In the genomic region with DNA sequence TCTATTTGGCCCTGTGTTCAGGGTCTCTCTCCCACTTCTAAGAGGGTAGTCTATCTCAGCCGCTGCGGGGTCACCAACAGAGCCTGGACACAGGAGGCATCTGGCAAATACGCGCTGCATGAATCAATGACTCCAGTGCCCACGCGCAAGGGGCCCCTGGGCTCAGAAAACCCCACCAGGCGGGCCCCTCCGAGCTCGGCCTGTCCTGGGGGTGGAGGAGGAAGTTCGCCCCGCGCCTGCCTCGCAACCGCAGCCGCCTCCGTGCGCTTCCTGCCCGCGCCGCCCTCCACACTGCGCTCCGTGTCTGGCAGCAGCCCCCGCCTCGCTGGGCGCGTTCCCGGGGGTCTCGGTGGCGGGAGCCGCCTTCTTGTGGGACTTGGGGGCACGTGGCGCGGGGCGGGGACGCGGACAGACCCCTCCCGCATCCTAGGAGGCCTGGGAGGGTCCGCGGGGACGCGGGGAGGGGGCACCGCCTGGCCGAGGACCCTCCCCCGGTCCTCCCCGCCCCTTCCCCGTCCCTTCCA, we compare ENCODE assay signal across 8 cellular contexts. TPM values are rescaled to one million over a fixed set of nuclear protein-coding genes. Genes with fewer than 3 reads are reported as not detected.
DNase-seq lines count a peak whose midpoint lies in the region; ATAC-seq, FAIRE-seq and TF ChIP-seq lines count a peak whose summit lies in the region.

No MANE protein-coding gene starts in this region.

- ATAC-seq in GM23338 (peak; percentile 40), Panc1 (peak; percentile 29)

- H3K4me1 Mint-ChIP-seq in GM23338, result peaks cover 23% of the 10 kb centered on the region
- H3K4me1 Mint-ChIP-seq in activated naive CD4-positive, alpha-beta T cell treated with anti-CD3 and anti-CD28 coated beads for 36 hours (ENCODE audit: low read depth), result peaks cover 51% of the 10 kb centered on the region

- H3K27ac ChIP-seq in GM23338 (ENCODE audit: low read depth) (no peak overlapping the region), Panc1 (ENCODE audit: low read length) (peak overlapping the region; percentile 65; the same call in 1 of the 2 replicates), iPS DF 6.9 (ENCODE audit: low read length) (no peak overlapping the region)

- intact Hi-C loops in Panc1 (cut with micrococcal nuclease; ENCODE audit: unreplicated experiment), result no loop called here
- intact Hi-C loops in activated naive CD4-positive, alpha-beta T cell treated with anti-CD3 and anti-CD28 coated beads for 36 hours (cut with micrococcal nuclease), result loop anchor here (5.0 kb wide), 1 partner anchor 273 kb away; a partner anchor contains a TSS

- CTCF ChIA-PET in AG04449 (lab: Yijun Ruan, JAX) (no interaction called here), Panc1 (lab: Charles Lee) (no interaction called here)
- CTCF ChIA-PET in activated naive CD4-positive, alpha-beta T cell treated with anti-CD3 and anti-CD28 coated beads for 36 hours (lab: Charles Lee), result no interaction called here

- peak overlapping the region; percentile 79 for H3K4me2 ChIP-seq in GM23338

- no peaks in the 10 kb centered on the region; the same call in 2 of the 3 replicates for H3K9me3 Mint-ChIP-seq in GM23338
- no peaks in the 10 kb centered on the region for H3K9me3 Mint-ChIP-seq in activated naive CD4-positive, alpha-beta T cell treated with anti-CD3 and anti-CD28 coated beads for 36 hours

- no peak overlapping the region for H3K27ac Mint-ChIP-seq in GM23338
- no peak overlapping the region for H3K27ac Mint-ChIP-seq in activated naive CD4-positive, alpha-beta T cell treated with anti-CD3 and anti-CD28 coated beads for 36 hours

- H3K4me3 Mint-ChIP-seq in GM23338, result peak overlapping the region; percentile 64
- peak overlapping the region; percentile 70 for H3K4me3 Mint-ChIP-seq in activated naive CD4-positive, alpha-beta T cell treated with anti-CD3 and anti-CD28 coated beads for 36 hours

- no peaks in the 10 kb centered on the region for H3K36me3 ChIP-seq in GM23338 (ENCODE audit: insufficient read depth)
- H3K36me3 ChIP-seq in Panc1 (ENCODE audit: control insufficient read depth, insufficient read depth, low read length), result no peaks in the 10 kb centered on the region
- H3K36me3 ChIP-seq in iPS DF 6.9 (ENCODE audit: control insufficient read depth, insufficient read depth, low read length), result no peaks in the 10 kb centered on the region

- no peaks in the 10 kb centered on the region for H3K9me2 ChIP-seq in GM23338 (ENCODE audit: insufficient read depth)

- 0 out of 2 replicates have a peak, but pooled peaks cover 8% of the 10 kb centered on the region for H3F3A ChIP-seq in GM23338 (replicated peaks; ENCODE audit: low read depth)

- peaks cover 3% of the 10 kb centered on the region; the same call in 2 of the 3 replicates for H3K36me3 Mint-ChIP-seq in GM23338 (ENCODE audit: low read depth)
- no peaks in the 10 kb centered on the region for H3K36me3 Mint-ChIP-seq in activated naive CD4-positive, alpha-beta T cell treated with anti-CD3 and anti-CD28 coated beads for 36 hours (ENCODE audit: low read depth)

- H3K4me3 ChIP-seq in AG04449 (ENCODE audit: low read depth, low read length) (peak overlapping the region; percentile 49), GM23338 (peak overlapping the region; percentile 64), Panc1 (ENCODE audit: low read depth in 2 of 2, low read length in 2 of 2) (peak overlapping the region; percentile 58 to 59), iPS DF 6.9 (ENCODE audit: low read length) (peak overlapping the region; percentile 63; the same call in 1 of the 2 replicates)

- no TSS peak for BruUV-seq in Panc1 (replicated peaks; lab: Mats Ljungman, UMichigan)

- H3K27me3 ChIP-seq in GM23338 (ENCODE audit: insufficient read depth) (peaks cover 54% of the 10 kb centered on the region), Panc1 (ENCODE audit: control insufficient read depth, insufficient read depth, low read length) (no peaks in the 10 kb centered on the region), iPS DF 6.9 (ENCODE audit: control insufficient read depth, insufficient read depth, low read length) (peaks cover 17% of the 10 kb centered on the region)

- H3K9me3 ChIP-seq in Panc1 (ENCODE audit: control insufficient read depth, insufficient read depth, low read depth, low read length) (no peaks in the 10 kb centered on the region), iPS DF 6.9 (ENCODE audit: control insufficient read depth, insufficient read depth, low read length) (no peaks in the 10 kb centered on the region)

- peaks cover 32% of the 10 kb centered on the region for H3K79me2 ChIP-seq in GM23338 (replicated peaks; ENCODE audit: insufficient read depth)

- POLR2A ChIA-PET in AG04449 (lab: Yijun Ruan, JAX) (no interaction called here), Panc1 (lab: Charles Lee) (no interaction called here)

- in situ Hi-C loops in Panc1 (cut with HindIII; ENCODE audit: low pct_unique_long_range_greater_than_20kb, low sequenced_read_pairs), result no loop called here

- TF ChIP-seq CTCF in AG04449 (IDR thresholded peaks at IDR 0.05; ENCODE audit: insufficient read depth, low read length, missing control alignments) (no peak), GM23338 (conservative IDR thresholded peaks at IDR 0.05; ENCODE audit: low read depth in 2 of 2) (no peak), Panc1 (IDR thresholded peaks at IDR 0.05) (no peak)

- no peak for FAIRE-seq in RCC 7860 (lab: Jason Lieb, UNC)

- no CpG with 5 or more reads among the region's 46 CpGs for WGBS in iPS DF 6.9 (ENCODE audit: insufficient coverage, insufficient read length)

- H3K4me1 ChIP-seq in GM23338 (ENCODE audit: insufficient read depth) (peaks cover 7% of the 10 kb centered on the region), Panc1 (ENCODE audit: control insufficient read depth, insufficient read depth, low read length) (peaks cover 35% of the 10 kb centered on the region), iPS DF 6.9 (ENCODE audit: control insufficient read depth, insufficient read depth, low read length) (peaks cover 2% of the 10 kb centered on the region; the same call in 1 of the 2 replicates)

- peaks cover 19% of the 10 kb centered on the region for H4K20me1 ChIP-seq in GM23338 (replicated peaks; ENCODE audit: insufficient read depth)

- DNase-seq in AG04449 (ENCODE audit: low read depth, low spot score) (no peak), GM23338 (ENCODE audit: low spot score) (no peak), Panc1 (ENCODE audit: low read depth, low spot score) (no peak), iPS DF 6.9 (ENCODE audit: low read depth, low spot score) (no peak), SHP77 treated with DMSO at 0.1 percent for 48 hours (lab: John Stamatoyannopoulos, UW) (no peak), RCC 7860 (ENCODE audit: low spot score) (no peak)
- DNase-seq in activated naive CD4-positive, alpha-beta T cell treated with anti-CD3 and anti-CD28 coated beads for 36 hours, result peak; percentile 66
- DNase-seq in stimulated activated CD4-positive, alpha-beta T cell treated with anti-CD3 and anti-CD28 coated beads, Interleukin-1b, Interleukin-23, amount 100 ng/mL, for 24 hours (ENCODE audit: low read depth in 4 of 4, low spot score in 1 of 4), result peak in 3 of 4 experiments; percentile 26 to 42 (median 33)

- no peak overlapping the region; the same call in 1 of the 2 replicates for H2AFZ ChIP-seq in GM23338

- peaks cover 44% of the 10 kb centered on the region for H3K27me3 Mint-ChIP-seq in GM23338 (ENCODE audit: insufficient read depth, low read depth, poor library complexity)
- H3K27me3 Mint-ChIP-seq in activated naive CD4-positive, alpha-beta T cell treated with anti-CD3 and anti-CD28 coated beads for 36 hours (ENCODE audit: low read depth), result no peaks in the 10 kb centered on the region

TF ChIP-seq in GM23338, 12 proteins besides CTCF, POLR2A, EP300 and RAD21 (continues in another document):
- TF ChIP-seq STAT1 (IDR thresholded peaks at IDR 0.05; ENCODE audit: unreplicated experiment) (no peak), ZNF331 (CRISPR knock-in tag; IDR thresholded peaks at IDR 0.05; ENCODE audit: low read depth) (no peak), CREB1 (CRISPR knock-in tag; IDR thresholded peaks at IDR 0.05; ENCODE audit: low read depth) (no peak), ZNF114 (CRISPR knock-in tag; IDR thresholded peaks at IDR 0.05) (no peak)
- TF ChIP-seq, protein P1, sequence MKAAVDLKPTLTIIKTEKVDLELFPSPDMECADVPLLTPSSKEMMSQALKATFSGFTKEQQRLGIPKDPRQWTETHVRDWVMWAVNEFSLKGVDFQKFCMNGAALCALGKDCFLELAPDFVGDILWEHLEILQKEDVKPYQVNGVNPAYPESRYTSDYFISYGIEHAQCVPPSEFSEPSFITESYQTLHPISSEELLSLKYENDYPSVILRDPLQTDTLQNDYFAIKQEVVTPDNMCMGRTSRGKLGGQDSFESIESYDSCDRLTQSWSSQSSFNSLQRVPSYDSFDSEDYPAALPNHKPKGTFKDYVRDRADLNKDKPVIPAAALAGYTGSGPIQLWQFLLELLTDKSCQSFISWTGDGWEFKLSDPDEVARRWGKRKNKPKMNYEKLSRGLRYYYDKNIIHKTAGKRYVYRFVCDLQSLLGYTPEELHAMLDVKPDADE (IDR thresholded peaks at IDR 0.05), result no peak

RNA-seq across cellular contexts. Expression of a gene that starts 0.8 kb away (rescaled TPM):
- 65.9 and 89.8 TPM in 2 replicates for total RNA-seq in GM23338 (2014; rRNA removed; shearing (Covaris generic))
- polyA plus RNA-seq in GM23338 (2016; fragmentation: Nextera tagmentation; extraction: Ambion mirVana), result 29.5 and 37.8 TPM in 2 replicates
- total RNA-seq in Panc1 (2021; ENCODE audit: unreplicated experiment), result 104 TPM
- 132 TPM for polyA plus RNA-seq in Panc1 (2012; ENCODE audit: insufficient read length)
- total RNA-seq in activated naive CD4-positive, alpha-beta T cell treated with anti-CD3 and anti-CD28 coated beads for 36 hours, result 10 to 100 TPM; 35.1 to 36.3 TPM

Comparison
In these comparisons a context has a peak if more than half of its experiments do, and no peak if none do; other contexts are left out.
1. DNase-seq: peak in activated naive CD4-positive, alpha-beta T cell treated with anti-CD3 and anti-CD28 coated beads for 36 hours (single experiment) and stimulated activated CD4-positive, alpha-beta T cell treated with anti-CD3 and anti-CD28 coated beads, Interleukin-1b, Interleukin-23, amount 100 ng/mL, for 24 hours (3 of 4); none in AG04449 (single experiment), GM23338 (single experiment), Panc1 (single experiment), iPS DF 6.9 (single experiment), SHP77 treated with DMSO at 0.1 percent for 48 hours (single experiment) and RCC 7860 (single experiment).
2. Peak in every context shown above with its lines, with median percentiles within 50 percentile points of each other: H3K4me3 ChIP-seq.